In genomic region chr5:112123060-112123459, GRCh38 we compare ENCODE assay signal across 23 cellular contexts.
"Had no signal": no experiment of that assay in that cellular context is flagged by ENCODE, and none has a peak within 500 bp of the region (broad histone marks: within the 10 kb centered on the region; RNA-seq: fewer than 3 reads in every experiment).

No MANE protein-coding gene starts in this region.

- H3K27ac ChIP-seq: left lung, lower lobe of right lung, ovary, skin epidermis, spleen, suprapubic skin, thoracic aorta, tibial artery, upper lobe of right lung had no signal

- DNase-seq: hypothalamus; immature natural killer cell; kidney; left colon; left lung; lower lobe of right lung; mammary epithelial cell; mesendoderm; naive B cell; natural killer cell; ovary; right cardiac atrium; spleen; stimulated activated CD4-positive, alpha-beta T cell treated with anti-CD3 and anti-CD28 coated beads, Interleukin-4, amount 100 ng/mL, for 24 hours; stimulated activated naive CD4-positive, alpha-beta T cell; tibial artery; trophoblast cell; upper lobe of right lung had no signal

- H3K27me3 ChIP-seq: left lung, ovary, spleen, tibial artery, upper lobe of right lung had no signal

- H3K4me3 ChIP-seq: left lung, lower lobe of right lung, ovary, skin epidermis, spleen, suprapubic skin, thoracic aorta, tibial artery, upper lobe of right lung had no signal

- H3K4me1 ChIP-seq: left lung, spleen, suprapubic skin, tibial artery, upper lobe of right lung had no signal

- ATAC-seq: left colon; left lung; lower lobe of right lung; natural killer cell; right cardiac atrium; sciatic nerve; stimulated activated effector memory CD8-positive, alpha-beta T cell treated with anti-CD3 and anti-CD28 coated beads, Interleukin-12 subunit alpha, Interleukin-12 subunit beta, amount 100 ng/mL, for 72 hours; upper lobe of right lung had no signal

- H3K36me3 ChIP-seq: left lung, lower lobe of right lung, ovary, spleen, suprapubic skin, thoracic aorta, tibial artery, upper lobe of right lung had no signal

- H3K9me3 ChIP-seq: left lung, ovary, suprapubic skin, thoracic aorta, upper lobe of right lung had no signal
